Comparison of ENCODE assay signal across 8 cellular contexts in the genomic region with DNA sequence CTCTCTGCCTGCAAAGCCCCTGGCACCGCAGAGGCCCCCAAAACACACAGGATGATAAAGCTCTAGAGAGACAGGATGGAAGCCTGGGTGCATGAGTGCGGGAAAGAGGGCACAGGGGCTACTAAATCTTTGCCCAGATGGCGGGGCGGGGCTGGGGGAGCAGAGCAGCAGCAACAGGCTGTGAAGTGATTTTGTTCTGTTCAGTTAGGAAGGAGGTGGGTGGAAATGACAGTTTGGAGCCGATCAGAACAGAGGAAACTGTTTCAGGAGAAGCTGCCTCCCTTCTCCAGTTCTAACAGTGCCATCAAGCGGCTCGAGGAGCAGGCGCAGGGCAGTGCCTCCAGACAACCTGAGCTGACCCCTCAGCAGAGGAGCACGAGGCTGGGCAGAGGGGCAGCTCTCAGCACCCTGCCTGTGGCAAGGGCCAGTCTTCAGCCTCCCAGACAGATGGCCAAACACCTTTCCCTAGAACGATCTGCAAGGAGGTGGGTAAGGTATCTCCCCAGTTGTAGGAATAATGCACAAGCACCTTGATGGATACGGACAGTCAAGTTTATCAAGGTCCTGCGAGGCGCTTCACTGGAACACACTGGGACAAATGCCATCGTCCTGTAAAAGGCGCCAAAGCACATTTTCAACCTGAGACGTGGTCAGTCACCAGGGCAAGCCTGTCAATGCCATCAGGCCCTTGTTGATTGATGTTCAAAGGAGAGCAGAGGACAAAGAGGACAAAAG. TPM values are rescaled to one million over a fixed set of nuclear protein-coding genes. Genes with fewer than 3 reads are reported as not detected.
A peak's percentile ranks its signal among the peaks of the same experiment; 100 is the strongest.
DNase-seq lines count a peak whose midpoint lies in the region; TF ChIP-seq lines count a peak whose summit lies in the region.

No MANE protein-coding gene starts in this region.

- POLR2A ChIA-PET in HEK293 (lab: Yijun Ruan, JAX), result interaction anchor here (0.6 to 2.0 kb wide), 14 partner anchors 16 to 585 kb away, joined by 3 to 20 read pairs (median 5); a partner anchor contains a TSS

- H3K36me3 ChIP-seq in HEK293 (ENCODE audit: control insufficient read depth in 2 of 2, insufficient read depth in 1 of 2, low read length in 2 of 2) (no peaks in the 10 kb centered on the region), SK-N-MC (ENCODE audit: insufficient read depth, low read length) (no peaks in the 10 kb centered on the region), urinary bladder (ENCODE audit: insufficient read depth) (no peaks in the 10 kb centered on the region)

- H3K27me3 Mint-ChIP-seq in activated naive CD8-positive, alpha-beta T cell treated with anti-CD3 and anti-CD28 coated beads for 36 hours, result no peaks in the 10 kb centered on the region

- no peaks in the 10 kb centered on the region for H3K9me3 Mint-ChIP-seq in activated naive CD8-positive, alpha-beta T cell treated with anti-CD3 and anti-CD28 coated beads for 36 hours

- intact Hi-C loops in head of caudate nucleus (cut with DNase I) (loop anchor here (5.0 kb wide), 1 partner anchor 471 kb away; a partner anchor contains a TSS), posterior cingulate gyrus (cut with DNase I) (loop anchor here (2.0 to 10.0 kb wide), 4 partner anchors 239 to 585 kb away; a partner anchor contains a TSS)

- H3K27ac ChIP-seq in HEK293 (ENCODE audit: extremely low read depth, low read depth, low read length) (peak overlapping the region; percentile 54), SK-N-MC (0 out of 2 replicates have a peak overlapping the region, but pooled peaks have one; percentile 45), urinary bladder (ENCODE audit: low read depth) (peak overlapping the region; percentile 71)

- peaks cover 7% of the 10 kb centered on the region; the same call in 1 of the 2 replicates for H3K4me1 ChIP-seq in HEK293 (ENCODE audit: control insufficient read depth, insufficient read depth, low read length)
- no peaks in the 10 kb centered on the region for H3K4me1 ChIP-seq in urinary bladder (ENCODE audit: insufficient read depth)

- DNase-seq in G401 (ENCODE audit: low spot score) (peak; percentile 92), NB4 (ENCODE audit: low read depth) (peak; percentile 96), SK-N-MC (ENCODE audit: low read depth, low spot score) (no peak), head of caudate nucleus (peak; percentile 71 to 95 (median 86)), posterior cingulate gyrus (peak; percentile 67 to 97 (median 84))
- DNase-seq in activated naive CD8-positive, alpha-beta T cell treated with anti-CD3 and anti-CD28 coated beads for 36 hours, result peak; percentile 63

- TF ChIP-seq CTCF in HEK293 (tag by site-specific recombination; IDR thresholded peaks at IDR 0.05) (peak; percentile 97), NB4 (IDR thresholded peaks at IDR 0.05; ENCODE audit: low read depth, low read length) (peak; percentile 92)

- in situ Hi-C loops in G401 (cut with HindIII; ENCODE audit: low sequenced_read_pairs), result loop anchor here (25.0 kb wide), 2 partner anchors 121 to 471 kb away; a partner anchor contains a TSS

- no peaks in the 10 kb centered on the region for H3K36me3 Mint-ChIP-seq in activated naive CD8-positive, alpha-beta T cell treated with anti-CD3 and anti-CD28 coated beads for 36 hours

- H3K4me3 ChIP-seq in HEK293 (ENCODE audit: low read depth, low read length), result no peak overlapping the region
- peak overlapping the region; percentile 53 for H3K4me3 ChIP-seq in NB4 (ENCODE audit: low read depth, low read length)
- peak overlapping the region; percentile 65 for H3K4me3 ChIP-seq in SK-N-MC
- H3K4me3 ChIP-seq in urinary bladder (ENCODE audit: low read depth, low read length), result no peak overlapping the region

- peak overlapping the region; percentile 26 for H3K9ac ChIP-seq in SK-N-MC (ENCODE audit: insufficient read length)

- peak overlapping the region; percentile 80 for H3K27ac Mint-ChIP-seq in activated naive CD8-positive, alpha-beta T cell treated with anti-CD3 and anti-CD28 coated beads for 36 hours

- H3K4me3 Mint-ChIP-seq in activated naive CD8-positive, alpha-beta T cell treated with anti-CD3 and anti-CD28 coated beads for 36 hours, result peak overlapping the region; percentile 61

- CTCF ChIA-PET in HEK293 (lab: Yijun Ruan, JAX), result interaction anchor here (0.6 to 3.4 kb wide), 81 partner anchors 8 to 844 kb away, joined by 3 to 31 read pairs (median 4); no protein-coding TSS in a partner anchor

- 21% methylated on average over 16 of the region's 16 CpGs for WGBS in urinary bladder

- TF ChIP-seq POLR2A in NB4 (IDR thresholded peaks at IDR 0.05; ENCODE audit: extremely low read depth, insufficient read length), result no peak

- no peaks in the 10 kb centered on the region for H3K9me3 ChIP-seq in HEK293 (ENCODE audit: control insufficient read depth, insufficient read depth, low read depth, low read length)
- no peaks in the 10 kb centered on the region for H3K9me3 ChIP-seq in SK-N-MC (ENCODE audit: low read depth, low read length)

- peaks cover 18% of the 10 kb centered on the region for H3K4me1 Mint-ChIP-seq in activated naive CD8-positive, alpha-beta T cell treated with anti-CD3 and anti-CD28 coated beads for 36 hours

TF ChIP-seq in HEK293, 187 proteins besides CTCF, POLR2A, EP300 and RAD21 (continues in another document):
- TF ChIP-seq SCRT1 (tag by site-specific recombination; IDR thresholded peaks at IDR 0.05; ENCODE audit: borderline replicate concordance) (peak; percentile 89), ZNF600 (tag by site-specific recombination; IDR thresholded peaks at IDR 0.05) (peak; percentile 93), ZNF324 (tag by site-specific recombination; IDR thresholded peaks at IDR 0.05) (peak; percentile 23; the same call in 1 of the 2 replicates), ZNF501 (tag by site-specific recombination; IDR thresholded peaks at IDR 0.05) (peak; percentile 75; the same call in 1 of the 2 replicates), ZNF37A (tag by site-specific recombination; IDR thresholded peaks at IDR 0.05) (no peak), SP3 (tag by site-specific recombination; IDR thresholded peaks at IDR 0.05) (0 out of 2 replicates have a peak, but pooled peaks have one; percentile 29), ZBTB48 (tag by site-specific recombination; IDR thresholded peaks at IDR 0.05) (peak; percentile 49), IKZF3 (tag by site-specific recombination; IDR thresholded peaks at IDR 0.05) (no peak), ZNF629 (tag by site-specific recombination; IDR thresholded peaks at IDR 0.05) (peak; percentile 17; the same call in 1 of the 2 replicates), EGR2 (tag by site-specific recombination; IDR thresholded peaks at IDR 0.05; ENCODE audit: low read depth) (peak; percentile 74), ZFHX2 (tag by site-specific recombination; conservative IDR thresholded peaks at IDR 0.05) (peak; percentile 85)
- TF ChIP-seq, protein P1, sequence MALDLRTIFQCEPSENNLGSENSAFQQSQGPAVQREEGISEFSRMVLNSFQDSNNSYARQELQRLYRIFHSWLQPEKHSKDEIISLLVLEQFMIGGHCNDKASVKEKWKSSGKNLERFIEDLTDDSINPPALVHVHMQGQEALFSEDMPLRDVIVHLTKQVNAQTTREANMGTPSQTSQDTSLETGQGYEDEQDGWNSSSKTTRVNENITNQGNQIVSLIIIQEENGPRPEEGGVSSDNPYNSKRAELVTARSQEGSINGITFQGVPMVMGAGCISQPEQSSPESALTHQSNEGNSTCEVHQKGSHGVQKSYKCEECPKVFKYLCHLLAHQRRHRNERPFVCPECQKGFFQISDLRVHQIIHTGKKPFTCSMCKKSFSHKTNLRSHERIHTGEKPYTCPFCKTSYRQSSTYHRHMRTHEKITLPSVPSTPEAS (tag by site-specific recombination; IDR thresholded peaks at IDR 0.05), result 0 out of 2 replicates have a peak, but pooled peaks have one; percentile 8
- TF ChIP-seq, protein P2, sequence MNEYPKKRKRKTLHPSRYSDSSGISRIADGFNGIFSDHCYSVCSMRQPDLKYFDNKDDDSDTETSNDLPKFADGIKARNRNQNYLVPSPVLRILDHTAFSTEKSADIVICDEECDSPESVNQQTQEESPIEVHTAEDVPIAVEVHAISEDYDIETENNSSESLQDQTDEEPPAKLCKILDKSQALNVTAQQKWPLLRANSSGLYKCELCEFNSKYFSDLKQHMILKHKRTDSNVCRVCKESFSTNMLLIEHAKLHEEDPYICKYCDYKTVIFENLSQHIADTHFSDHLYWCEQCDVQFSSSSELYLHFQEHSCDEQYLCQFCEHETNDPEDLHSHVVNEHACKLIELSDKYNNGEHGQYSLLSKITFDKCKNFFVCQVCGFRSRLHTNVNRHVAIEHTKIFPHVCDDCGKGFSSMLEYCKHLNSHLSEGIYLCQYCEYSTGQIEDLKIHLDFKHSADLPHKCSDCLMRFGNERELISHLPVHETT (tag by site-specific recombination; IDR thresholded peaks at IDR 0.05), result peak; percentile 37; the same call in 1 of the 2 replicates
- TF ChIP-seq, protein P3, sequence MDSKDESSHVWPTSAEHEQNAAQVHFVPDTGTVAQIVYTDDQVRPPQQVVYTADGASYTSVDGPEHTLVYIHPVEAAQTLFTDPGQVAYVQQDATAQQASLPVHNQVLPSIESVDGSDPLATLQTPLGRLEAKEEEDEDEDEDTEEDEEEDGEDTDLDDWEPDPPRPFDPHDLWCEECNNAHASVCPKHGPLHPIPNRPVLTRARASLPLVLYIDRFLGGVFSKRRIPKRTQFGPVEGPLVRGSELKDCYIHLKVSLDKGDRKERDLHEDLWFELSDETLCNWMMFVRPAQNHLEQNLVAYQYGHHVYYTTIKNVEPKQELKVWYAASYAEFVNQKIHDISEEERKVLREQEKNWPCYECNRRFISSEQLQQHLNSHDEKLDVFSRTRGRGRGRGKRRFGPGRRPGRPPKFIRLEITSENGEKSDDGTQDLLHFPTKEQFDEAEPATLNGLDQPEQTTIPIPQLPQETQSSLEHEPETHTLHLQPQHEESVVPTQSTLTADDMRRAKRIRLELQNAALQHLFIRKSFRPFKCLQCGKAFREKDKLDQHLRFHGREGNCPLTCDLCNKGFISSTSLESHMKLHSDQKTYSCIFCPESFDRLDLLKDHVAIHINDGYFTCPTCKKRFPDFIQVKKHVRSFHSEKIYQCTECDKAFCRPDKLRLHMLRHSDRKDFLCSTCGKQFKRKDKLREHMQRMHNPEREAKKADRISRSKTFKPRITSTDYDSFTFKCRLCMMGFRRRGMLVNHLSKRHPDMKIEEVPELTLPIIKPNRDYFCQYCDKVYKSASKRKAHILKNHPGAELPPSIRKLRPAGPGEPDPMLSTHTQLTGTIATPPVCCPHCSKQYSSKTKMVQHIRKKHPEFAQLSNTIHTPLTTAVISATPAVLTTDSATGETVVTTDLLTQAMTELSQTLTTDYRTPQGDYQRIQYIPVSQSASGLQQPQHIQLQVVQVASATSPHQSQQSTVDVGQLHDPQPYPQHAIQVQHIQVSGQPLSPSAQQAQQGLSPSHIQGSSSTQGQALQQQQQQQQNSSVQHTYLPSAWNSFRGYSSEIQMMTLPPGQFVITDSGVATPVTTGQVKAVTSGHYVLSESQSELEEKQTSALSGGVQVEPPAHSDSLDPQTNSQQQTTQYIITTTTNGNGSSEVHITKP (tag by site-specific recombination; IDR thresholded peaks at IDR 0.05), result peak; percentile 32; the same call in 1 of the 2 replicates

RNA-seq across cellular contexts. Expression of a gene that starts 44.9 kb away (rescaled TPM):
- total RNA-seq in G401 (2014; rRNA removed; shearing (Covaris generic)), result 138 and 157 TPM in 2 replicates
- 100 to 1,000 TPM; 131 to 150 TPM for total RNA-seq in activated naive CD8-positive, alpha-beta T cell treated with anti-CD3 and anti-CD28 coated beads for 36 hours
- 78.2 TPM for total RNA-seq in urinary bladder
- 93.8 TPM for polyA plus RNA-seq in urinary bladder

Comparison
In these comparisons a context has a peak if more than half of its experiments do, and no peak if none do; other contexts are left out.
1. H3K4me3 ChIP-seq: peak in NB4 (single experiment) and SK-N-MC (single experiment); none in HEK293 (single experiment) and urinary bladder (single experiment).
2. Peak in every context shown above with its lines, with median percentiles within 50 percentile points of each other: H3K27ac ChIP-seq.